In genomic region chr12:123364532-123365140, GRCh38 we compare ENCODE assay signal across 8 cellular contexts. TPM values are rescaled to one million over a fixed set of nuclear protein-coding genes. Genes with fewer than 3 reads are reported as not detected.
DNase-seq lines count a peak whose midpoint lies in the region; ATAC-seq and TF ChIP-seq lines count a peak whose summit lies in the region.

Gene SBNO1 (minus strand): TSS chr12:123364847. CDS start chr12:123350441, 14,406 bp downstream.

- intact Hi-C loops in esophagus squamous epithelium (cut with DNase I): no loop called here

- peaks cover 0 to 46% (median 15%) of the 10 kb centered on the region in 3 donors for H3K4me1 ChIP-seq in esophagus squamous epithelium

- peak in 2 of 4 donors; percentile 83 to 87 for TF ChIP-seq POLR2A in esophagus squamous epithelium (IDR thresholded peaks at IDR 0.05)

- H3K36me3 ChIP-seq in esophagus squamous epithelium: peaks cover 0 to 7% (median 0%) of the 10 kb centered on the region in 3 donors

- H3K27ac Mint-ChIP-seq in IgD-negative memory B cell: peak within 1 kb of the TSS; percentile 99
- H3K27ac Mint-ChIP-seq in activated T-cell treated with anti-CD3 and anti-CD28 coated beads, Interleukin-2, amount 50 U/mL, for 72 hours: peak within 1 kb of the TSS; percentile 97
- peak within 1 kb of the TSS; percentile 96 to 100 (median 100) for H3K27ac Mint-ChIP-seq in naive B cell
- H3K27ac Mint-ChIP-seq in stimulated activated memory B cell treated with anti-CD40 and anti-IgM and Interleukin-4, amounts not matched to agents 10 μg/mL and 1 μg/mL and 100 μg/mL, for 72 hours: peak within 1 kb of the TSS; percentile 97

- H3K9me3 Mint-ChIP-seq in IgD-negative memory B cell (no peaks in the 10 kb centered on the region), naive B cell (no peaks in the 10 kb centered on the region)
- H3K9me3 Mint-ChIP-seq in activated T-cell treated with anti-CD3 and anti-CD28 coated beads, Interleukin-2, amount 50 U/mL, for 72 hours: no peaks in the 10 kb centered on the region
- no peaks in the 10 kb centered on the region for H3K9me3 Mint-ChIP-seq in stimulated activated memory B cell treated with anti-CD40 and anti-IgM and Interleukin-4, amounts not matched to agents 10 μg/mL and 1 μg/mL and 100 μg/mL, for 72 hours

- no peak for TF ChIP-seq CTCF in esophagus squamous epithelium (IDR thresholded peaks at IDR 0.05)

- H3K9me3 ChIP-seq in esophagus squamous epithelium: no peaks in the 10 kb centered on the region

- H3K27me3 ChIP-seq in esophagus squamous epithelium: no peaks in the 10 kb centered on the region

- peak within 1 kb of the TSS; percentile 94 to 98 (median 97) for H3K27ac ChIP-seq in esophagus squamous epithelium

- H3K4me1 Mint-ChIP-seq in IgD-negative memory B cell (peaks cover 11 to 18% (median 14%) of the 10 kb centered on the region in 3 donors), naive B cell (peaks cover 11 to 27% (median 17%) of the 10 kb centered on the region in 3 donors)
- H3K4me1 Mint-ChIP-seq in activated T-cell treated with anti-CD3 and anti-CD28 coated beads, Interleukin-2, amount 50 U/mL, for 72 hours (ENCODE audit: low read depth): peaks cover 36% of the 10 kb centered on the region
- peaks cover 12% of the 10 kb centered on the region for H3K4me1 Mint-ChIP-seq in stimulated activated memory B cell treated with anti-CD40 and anti-IgM and Interleukin-4, amounts not matched to agents 10 μg/mL and 1 μg/mL and 100 μg/mL, for 72 hours

- peak within 1 kb of the TSS; percentile 79 to 97 (median 91) for H3K4me3 ChIP-seq in esophagus squamous epithelium

- DNase-seq in CMK (ENCODE audit: low read depth): peak; percentile 81
- DNase-seq in OCI-M2 (lab: John Stamatoyannopoulos, UW; ENCODE audit: unreplicated experiment): peak; percentile 28
- DNase-seq in activated T-cell treated with anti-CD3 and anti-CD28 coated beads, Interleukin-2, amount 50 U/mL, for 72 hours: peak; percentile 90 to 91
- peak; percentile 73 for DNase-seq in esophagus squamous epithelium (lab: John Stamatoyannopoulos, UW)
- DNase-seq in naive B cell: peak; percentile 91

- H3K4me3 Mint-ChIP-seq in IgD-negative memory B cell (peak within 1 kb of the TSS; percentile 92 to 96 (median 94)), naive B cell (peak within 1 kb of the TSS; percentile 82 to 98 (median 94))
- H3K4me3 Mint-ChIP-seq in activated T-cell treated with anti-CD3 and anti-CD28 coated beads, Interleukin-2, amount 50 U/mL, for 72 hours: peak within 1 kb of the TSS; percentile 95 to 96
- peak within 1 kb of the TSS; percentile 98 for H3K4me3 Mint-ChIP-seq in stimulated activated memory B cell treated with anti-CD40 and anti-IgM and Interleukin-4, amounts not matched to agents 10 μg/mL and 1 μg/mL and 100 μg/mL, for 72 hours

- H3K36me3 Mint-ChIP-seq in IgD-negative memory B cell (no peaks in the 10 kb centered on the region), naive B cell (no peaks in the 10 kb centered on the region)
- H3K36me3 Mint-ChIP-seq in activated T-cell treated with anti-CD3 and anti-CD28 coated beads, Interleukin-2, amount 50 U/mL, for 72 hours (ENCODE audit: insufficient read depth in 2 of 2): peaks cover 0 to 5% of the 10 kb centered on the region in 2 donors
- no peaks in the 10 kb centered on the region for H3K36me3 Mint-ChIP-seq in stimulated activated memory B cell treated with anti-CD40 and anti-IgM and Interleukin-4, amounts not matched to agents 10 μg/mL and 1 μg/mL and 100 μg/mL, for 72 hours

- ATAC-seq in GM21423 (IDR thresholded peaks at IDR 0.05; ENCODE audit: unreplicated experiment) (peak; percentile 37), naive B cell (ENCODE audit: low read depth in 2 of 2) (peak; percentile 40 to 42)
- peak; percentile 57 to 59 for ATAC-seq in activated T-cell treated with anti-CD3 and anti-CD28 coated beads, Interleukin-2, amount 50 U/mL, for 72 hours (replicated peaks in 1 of 2)
- peak; percentile 75 for ATAC-seq in stimulated activated memory B cell treated with anti-CD40 and anti-IgM and Interleukin-4, amounts not matched to agents 10 μg/mL and 1 μg/mL and 100 μg/mL, for 72 hours

- no CpG with 5 or more reads among the region's 58 CpGs for WGBS in esophagus squamous epithelium, 2 donors

- no peaks in the 10 kb centered on the region for H3K27me3 Mint-ChIP-seq in IgD-negative memory B cell
- no peaks in the 10 kb centered on the region for H3K27me3 Mint-ChIP-seq in activated T-cell treated with anti-CD3 and anti-CD28 coated beads, Interleukin-2, amount 50 U/mL, for 72 hours (ENCODE audit: low read depth)
- H3K27me3 Mint-ChIP-seq in naive B cell: no peaks in the 10 kb centered on the region
- no peaks in the 10 kb centered on the region for H3K27me3 Mint-ChIP-seq in stimulated activated memory B cell treated with anti-CD40 and anti-IgM and Interleukin-4, amounts not matched to agents 10 μg/mL and 1 μg/mL and 100 μg/mL, for 72 hours

RNA-seq across cellular contexts. Expression of gene SBNO1, which starts in this region (rescaled TPM):
- 25.3 TPM for polyA plus RNA-seq in IgD-negative memory B cell
- 10 to 100 TPM; 38.5 to 41.6 TPM for total RNA-seq in activated T-cell treated with anti-CD3 and anti-CD28 coated beads, Interleukin-2, amount 50 U/mL, for 72 hours
- total RNA-seq in esophagus squamous epithelium: 10 to 100 TPM; 16.8 to 26.1 (median 23.0) TPM
- polyA plus RNA-seq in naive B cell (ENCODE audit: low read depth in 6 of 6): 10 to 100 TPM; 17.2 to 30.6 (median 24.1) TPM

Comparison
In these comparisons a context has a peak if more than half of its experiments do, and no peak if none do; other contexts are left out.
1. Peak in every context shown above with its lines: DNase-seq, ATAC-seq, H3K4me3 ChIP-seq and H3K27ac ChIP-seq.
2. DNase-seq: peak in every context shown above with its lines; median percentile 91 in naive B cell; 90 in activated T-cell treated with anti-CD3 and anti-CD28 coated beads, Interleukin-2, amount 50 U/mL, for 72 hours; 81 in CMK; 73 in esophagus squamous epithelium; 28 in OCI-M2.